Comparison of ENCODE assay signal across 8 cellular contexts in genomic region chr16:71724320-71724751, GRCh38. TPM values are rescaled to one million over a fixed set of nuclear protein-coding genes. Genes with fewer than 3 reads are reported as not detected.
DNase-seq lines count a peak whose midpoint lies in the region; ATAC-seq, FAIRE-seq and TF ChIP-seq lines count a peak whose summit lies in the region.

TSS of gene PHLPP2 (minus strand) at chr16:71724701. CDS start at chr16:71714795, 9,906 bp downstream.

- DNase-seq in activated CD8-positive, alpha-beta memory T cell treated with anti-CD3 and anti-CD28 coated beads, Interleukin-2, amount 10 ng/mL, durations not matched to agents 7 days and 5 days, result no peak
- no peak for DNase-seq in activated CD8-positive, alpha-beta memory T cell treated with anti-CD3 and anti-CD28 coated beads, Interleukin-2, amount 50 U/mL, for 48 hours
- DNase-seq in GM12878 (ENCODE audit: low read depth, low spot score), result no peak
- DNase-seq in lower leg skin (ENCODE audit: low spot score in 2 of 2), result no peak
- no peak for DNase-seq in thoracic aorta (ENCODE audit: low spot score)
- DNase-seq in activated CD4-positive, alpha-beta T cell treated with anti-CD3 and anti-CD28 coated beads, Interleukin-2, amount 50 U/mL, for 1 hour, result no peak

- SMC1A ChIA-PET in GM12878 (lab: Charles Lee; ENCODE audit: uncharacterized antibody, unreplicated experiment), result no interaction called here

- H3K27me3 ChIP-seq in GM12878 (replicated peaks in 1 of 2; ENCODE audit: control insufficient read depth in 2 of 2, insufficient read depth in 2 of 2, low read length in 1 of 2) (no peaks in the 10 kb centered on the region), thoracic aorta (replicated peaks; ENCODE audit: insufficient read depth) (no peaks in the 10 kb centered on the region)

- no peaks in the 10 kb centered on the region for H3K9me3 Mint-ChIP-seq in activated CD8-positive, alpha-beta memory T cell treated with anti-CD3 and anti-CD28 coated beads, Interleukin-2, amount 10 ng/mL, durations not matched to agents 7 days and 5 days (ENCODE audit: low read depth)

- H3K9me3 ChIP-seq in GM12878 (replicated peaks; ENCODE audit: control insufficient read depth, insufficient read depth, low read length), result no peaks in the 10 kb centered on the region
- no peaks in the 10 kb centered on the region for H3K9me3 ChIP-seq in thoracic aorta

- peak within 1 kb of the TSS; percentile 67 for H3K9ac ChIP-seq in GM12878 (ENCODE audit: control insufficient read depth, insufficient read depth, low read length)

- TF ChIP-seq RAD21 in GM12878 (IDR thresholded peaks at IDR 0.05; ENCODE audit: insufficient read depth, low read depth, low read length), result no peak

- H3K36me3 ChIP-seq in GM12878 (ENCODE audit: control insufficient read depth in 2 of 2, insufficient read depth in 2 of 2, low read length in 1 of 2), result no peaks in the 10 kb centered on the region
- no peaks in the 10 kb centered on the region for H3K36me3 ChIP-seq in thoracic aorta

- no TSS peak for BruUV-seq in GM12878 (replicated peaks; lab: Mats Ljungman, UMichigan)

- H2AFZ ChIP-seq in GM12878 (ENCODE audit: control insufficient read depth, low read depth, low read length), result peak within 1 kb of the TSS; percentile 90

- RAD21 ChIA-PET in GM12878 (lab: Charles Lee; ENCODE audit: unreplicated experiment), result interaction anchor here (0.8 to 1.5 kb wide), 3 partner anchors 158 to 160 kb away, joined by 3 to 5 read pairs (median 3); partner anchors contain the start of gene ZNF821

- POLR2A ChIA-PET in GM12878 (lab: Charles Lee), result interaction anchor here (0.6 kb wide), 1 partner anchor 841 kb away, joined by 3 read pairs; no protein-coding TSS in a partner anchor

- no peaks in the 10 kb centered on the region for H3K36me3 Mint-ChIP-seq in activated CD8-positive, alpha-beta memory T cell treated with anti-CD3 and anti-CD28 coated beads, Interleukin-2, amount 10 ng/mL, durations not matched to agents 7 days and 5 days

- H3K27me3 Mint-ChIP-seq in activated CD8-positive, alpha-beta memory T cell treated with anti-CD3 and anti-CD28 coated beads, Interleukin-2, amount 10 ng/mL, durations not matched to agents 7 days and 5 days, result peaks cover 15% of the 10 kb centered on the region

- peaks cover 5% of the 10 kb centered on the region for H3K79me2 ChIP-seq in GM12878 (ENCODE audit: control insufficient read depth, insufficient read depth, low read length)

- in situ Hi-C loops in GM12878 (cut with MboI), result no loop called here

- no peak for TF ChIP-seq EP300 in GM12878 (IDR thresholded peaks at IDR 0.05; ENCODE audit: borderline replicate concordance in 1 of 2, control insufficient read depth in 1 of 2, low read depth in 2 of 2, low read length in 2 of 2)

- H3K4me1 Mint-ChIP-seq in activated CD8-positive, alpha-beta memory T cell treated with anti-CD3 and anti-CD28 coated beads, Interleukin-2, amount 10 ng/mL, durations not matched to agents 7 days and 5 days, result peaks cover 17% of the 10 kb centered on the region

- peak within 1 kb of the TSS; percentile 85 for H3K4me2 ChIP-seq in GM12878 (ENCODE audit: control insufficient read depth, insufficient read depth)

- no peaks in the 10 kb centered on the region for H4K20me1 ChIP-seq in GM12878 (ENCODE audit: control insufficient read depth, insufficient read depth)

- H3K4me3 ChIP-seq in GM12878 (peak within 1 kb of the TSS; percentile 81), lower leg skin (ENCODE audit: low read depth, poor library complexity, severe bottlenecking) (peak within 1 kb of the TSS; percentile 84), thoracic aorta (peak within 1 kb of the TSS; percentile 94)

- ATAC-seq in activated CD8-positive, alpha-beta memory T cell treated with anti-CD3 and anti-CD28 coated beads, Interleukin-2, amount 10 ng/mL, durations not matched to agents 7 days and 5 days, result no peak
- ATAC-seq in GM12878 (no peak), thoracic aorta (ENCODE audit: insufficient number of reproducible peaks, low FRiP score, low read depth) (peak; percentile 46), GM21360 (IDR thresholded peaks at IDR 0.05; ENCODE audit: unreplicated experiment) (no peak), HG03108 (IDR thresholded peaks at IDR 0.05; ENCODE audit: unreplicated experiment) (no peak)

- H3K4me1 ChIP-seq in GM12878 (ENCODE audit: control insufficient read depth, insufficient read depth, low read length), result peaks cover 14% of the 10 kb centered on the region
- peaks cover 11 to 34% of the 10 kb centered on the region in 2 donors for H3K4me1 ChIP-seq in thoracic aorta (ENCODE audit: control insufficient read depth in 1 of 2, low read depth in 2 of 2)

- peak within 1 kb of the TSS; percentile 69 for H3K27ac Mint-ChIP-seq in activated CD8-positive, alpha-beta memory T cell treated with anti-CD3 and anti-CD28 coated beads, Interleukin-2, amount 10 ng/mL, durations not matched to agents 7 days and 5 days

- H3K4me3 Mint-ChIP-seq in activated CD8-positive, alpha-beta memory T cell treated with anti-CD3 and anti-CD28 coated beads, Interleukin-2, amount 10 ng/mL, durations not matched to agents 7 days and 5 days, result peak within 1 kb of the TSS; percentile 78

- peak within 1 kb of the TSS; percentile 58 for H3K27ac ChIP-seq in GM12878 (ENCODE audit: control insufficient read depth, insufficient read depth)
- peak within 1 kb of the TSS; percentile 91 to 94 for H3K27ac ChIP-seq in thoracic aorta

- TF ChIP-seq POLR2A in GM12878 (IDR thresholded peaks at IDR 0.05; ENCODE audit: low read depth, low read length) (no peak), lower leg skin (IDR thresholded peaks at IDR 0.05) (no peak)

- peak in 1 of 3 experiments; percentile 5; a peak in 1 of 6 replicates for TF ChIP-seq CTCF in GM12878 (IDR thresholded peaks at IDR 0.05 in 2 of 3, conservative IDR thresholded peaks at IDR 0.05 in 1 of 3; ENCODE audit: control insufficient read depth in 2 of 3, extremely low read depth in 1 of 3, insufficient read depth in 1 of 3, low read depth in 3 of 3, low read length in 3 of 3)
- TF ChIP-seq CTCF in lower leg skin (IDR thresholded peaks at IDR 0.05), result no peak
- no peak for TF ChIP-seq CTCF in thoracic aorta (IDR thresholded peaks at IDR 0.05)

- 63% methylated on average over 10 of the region's 10 CpGs for WGBS in GM12878 (ENCODE audit: insufficient coverage, insufficient replicate concordance, low lambda C conversion rate, missing lambda C conversion rate)
- 18 to 23% methylated on average over 10 of the region's 10 CpGs for WGBS in lower leg skin, 2 donors

- intact Hi-C loops in GM12878 (cut with micrococcal nuclease; ENCODE audit: unreplicated experiment), result no loop called here
- intact Hi-C loops in lower leg skin (cut with DNase I; ENCODE audit: low total_unique reads), result no loop called here

- FAIRE-seq in GM12878 (lab: Jason Lieb, UNC), result no peak

- CTCF ChIA-PET in activated CD8-positive, alpha-beta memory T cell treated with anti-CD3 and anti-CD28 coated beads, Interleukin-2, amount 10 ng/mL, durations not matched to agents 7 days and 5 days (lab: Charles Lee), result interaction anchor here (1.3 to 1.7 kb wide), 3 partner anchors 8 to 159 kb away, joined by 3 to 5 read pairs (median 3); no protein-coding TSS in a partner anchor
- CTCF ChIA-PET in GM12878 (lab: Yijun Ruan, JAX), result interaction anchor here (0.6 kb wide), 1 partner anchor 404 kb away, joined by 3 read pairs; no protein-coding TSS in a partner anchor

TF ChIP-seq in GM12878, 131 proteins besides CTCF, POLR2A, EP300 and RAD21 (continues in another document):
- TF ChIP-seq HSF1 (IDR thresholded peaks at IDR 0.05; ENCODE audit: low read depth, low read length) (no peak), ZNF384 (IDR thresholded peaks at IDR 0.05; ENCODE audit: borderline replicate concordance, low read depth, low read length) (no peak), SMAD5 (IDR thresholded peaks at IDR 0.05; ENCODE audit: low read depth) (no peak)

RNA-seq across cellular contexts. Expression of gene PHLPP2, which starts in this region (rescaled TPM):
- total RNA-seq in activated CD8-positive, alpha-beta memory T cell treated with anti-CD3 and anti-CD28 coated beads, Interleukin-2, amount 10 ng/mL, durations not matched to agents 7 days and 5 days, result 1 to 10 TPM; 7.9 to 8.7 TPM
- 12.3 and 13.2 TPM in 2 replicates for total RNA-seq in GM12878 (2013; cell fraction: nucleolus; rRNA removed)
- total RNA-seq in GM12878 (2014; rRNA removed) (7.2 and 8.9 TPM in 2 replicates), GM12878 (2014; rRNA removed; fragmentation: Illumina TruSeq; extraction: Trizol) (6.7 and 7.0 TPM in 2 replicates), GM12878 (2021) (10.8 and 13.2 TPM in 2 replicates), lower leg skin (1 to 10 TPM; 2.0 to 4.9 (median 4.1) TPM), thoracic aorta (10 to 100 TPM in 1 of 2 donors, 1 to 10 TPM in 1; 8.1 to 17.1 TPM)
- 2.9 TPM for polyA plus RNA-seq in GM12878 (2011; ENCODE audit: low read depth)
- polyA plus RNA-seq in GM12878 (2011; rRNA removed) (7.6 and 8.3 TPM in 2 replicates), GM12878 (2014; fragmentation: Illumina TruSeq; extraction: Trizol) (9.3 and 9.9 TPM in 2 replicates), GM12878 (2014; fragmentation: Nextera tagmentation; extraction: Ambion mirVana) (1 to 10 TPM; 1.0 to 3.0 TPM), GM12878 (2014; rRNA removed) (8.2 and 8.5 TPM in 2 replicates), GM12878 (2016; fragmentation: Nextera tagmentation; extraction: Ambion mirVana) (1 to 10 TPM; 3.2 to 3.8 TPM)
- polyA plus RNA-seq in GM12878 (2011; cell fraction: cytosol; rRNA removed), result 6.7 TPM in 2 replicates
- 5.7 and 6.2 TPM in 2 replicates for polyA plus RNA-seq in GM12878 (2011; cell fraction: nucleus; rRNA removed)
- 3.3 and 3.5 TPM in 2 replicates for polyA plus RNA-seq in GM12878 (2012)
- polyA minus RNA-seq in GM12878 (2011; rRNA and poly(A)+ RNA removed), result 18.3 and 22.1 TPM in 2 replicates
- polyA minus RNA-seq in GM12878 (2011; cell fraction: cytosol; rRNA and poly(A)+ RNA removed), result 7.4 and 7.9 TPM in 2 replicates
- 4.8 and 7.7 TPM in 2 replicates for polyA minus RNA-seq in GM12878 (2011; cell fraction: nucleus; rRNA and poly(A)+ RNA removed)
